8 cellular contexts compared by ENCODE assay signal in genomic region chr19:39959407-39959806, GRCh38. TPM values are rescaled to one million over a fixed set of nuclear protein-coding genes. Genes with fewer than 3 reads are reported as not detected.
DNase-seq lines count a peak whose midpoint lies in the region; ATAC-seq and TF ChIP-seq lines count a peak whose summit lies in the region.
"Not testable (repeated sequence)": the region's sequence is repeated elsewhere in the genome, so short reads cannot be mapped to it uniquely, and the experiment has no call there.

No MANE protein-coding gene starts in this region.

- POLR2A ChIA-PET in CD4-positive, alpha-beta T cell (lab: Charles Lee) = interaction anchor here (0.9 to 3.0 kb wide), 9 partner anchors 9 to 126 kb away, joined by 3 to 37 read pairs (median 4); partner anchors contain the start of genes DYRK1B and PSMC4
- POLR2A ChIA-PET in activated CD4-positive, alpha-beta memory T cell treated with anti-CD3 and anti-CD28 coated beads for 36 hours (lab: Charles Lee) = not testable (repeated sequence)
- POLR2A ChIA-PET in activated naive CD8-positive, alpha-beta T cell treated with anti-CD3 and anti-CD28 coated beads, Interleukin-2, amount 10 ng/mL, durations not matched to agents 7 days and 5 days (lab: Charles Lee) = interaction anchor here (0.6 to 1.0 kb wide), 2 partner anchors 9 to 18 kb away, joined by 3 to 5 read pairs; no protein-coding TSS in a partner anchor

- not testable (repeated sequence) for DNase-seq in CD4-positive, alpha-beta T cell; activated CD4-positive, alpha-beta memory T cell treated with anti-CD3 and anti-CD28 coated beads for 36 hours; activated naive CD8-positive, alpha-beta T cell treated with anti-CD3 and anti-CD28 coated beads, Interleukin-2, amount 10 ng/mL, durations not matched to agents 7 days and 5 days; mesothelial cell of epicardium (ENCODE audit: low spot score in 2 of 2, unreplicated experiment in 2 of 2)

- not testable (repeated sequence) for H3K36me3 Mint-ChIP-seq in CD4-positive, alpha-beta T cell (ENCODE audit: low read depth); IgD-negative memory B cell; T-helper 1 cell treated with Interleukin-12 subunit alpha and Interleukin-12 subunit beta and Interleukin-4 antibody, amounts not matched to agents 30 μg/mL and 1 μg/mL, for 36 hours (ENCODE audit: low read depth); activated CD4-positive, alpha-beta memory T cell treated with anti-CD3 and anti-CD28 coated beads for 36 hours; activated T-helper 17 cell treated with anti-CD3 and anti-CD28 coated beads, Interleukin-2, amount 50 U/mL, for 72 hours (ENCODE audit: low read depth); activated naive CD8-positive, alpha-beta T cell treated with anti-CD3 and anti-CD28 coated beads, Interleukin-2, amount 10 ng/mL, durations not matched to agents 7 days and 5 days; mesothelial cell of epicardium; stimulated activated memory B cell treated with anti-CD40 and anti-IgM and Interleukin-4, amounts not matched to agents 10 μg/mL and 1 μg/mL and 100 μg/mL, for 72 hours

- TF ChIP-seq CTCF in CD4-positive, alpha-beta T cell (IDR thresholded peaks at IDR 0.05); mesothelial cell of epicardium (IDR thresholded peaks at IDR 0.05; ENCODE audit: unreplicated experiment): not testable (repeated sequence)

- H3K9me3 ChIP-seq in CD4-positive, alpha-beta T cell (ENCODE audit: control insufficient read depth, low read length) = not testable (repeated sequence)

- H3K4me1 Mint-ChIP-seq in CD4-positive, alpha-beta T cell (ENCODE audit: low read depth) = peaks cover 76% of the 10 kb centered on the region
- H3K4me1 Mint-ChIP-seq in IgD-negative memory B cell (peaks cover 13 to 20% (median 19%) of the 10 kb centered on the region in 3 donors), mesothelial cell of epicardium (peaks cover 17% of the 10 kb centered on the region)
- peaks cover 32% of the 10 kb centered on the region for H3K4me1 Mint-ChIP-seq in T-helper 1 cell treated with Interleukin-12 subunit alpha and Interleukin-12 subunit beta and Interleukin-4 antibody, amounts not matched to agents 30 μg/mL and 1 μg/mL, for 36 hours (ENCODE audit: low read depth)
- H3K4me1 Mint-ChIP-seq in activated CD4-positive, alpha-beta memory T cell treated with anti-CD3 and anti-CD28 coated beads for 36 hours (ENCODE audit: low read depth) = peaks cover 45% of the 10 kb centered on the region
- not testable (repeated sequence) for H3K4me1 Mint-ChIP-seq in activated T-helper 17 cell treated with anti-CD3 and anti-CD28 coated beads, Interleukin-2, amount 50 U/mL, for 72 hours
- peaks cover 32% of the 10 kb centered on the region for H3K4me1 Mint-ChIP-seq in activated naive CD8-positive, alpha-beta T cell treated with anti-CD3 and anti-CD28 coated beads, Interleukin-2, amount 10 ng/mL, durations not matched to agents 7 days and 5 days
- H3K4me1 Mint-ChIP-seq in stimulated activated memory B cell treated with anti-CD40 and anti-IgM and Interleukin-4, amounts not matched to agents 10 μg/mL and 1 μg/mL and 100 μg/mL, for 72 hours = peaks cover 34% of the 10 kb centered on the region

- not testable (repeated sequence) for H3K27ac ChIP-seq in CD4-positive, alpha-beta T cell (ENCODE audit: low read depth, low read length)

- H3K4me3 Mint-ChIP-seq in CD4-positive, alpha-beta T cell = peak overlapping the region; percentile 83
- peak overlapping the region; percentile 1 to 76 (median 39) for H3K4me3 Mint-ChIP-seq in IgD-negative memory B cell
- peak overlapping the region; percentile 16 for H3K4me3 Mint-ChIP-seq in T-helper 1 cell treated with Interleukin-12 subunit alpha and Interleukin-12 subunit beta and Interleukin-4 antibody, amounts not matched to agents 30 μg/mL and 1 μg/mL, for 36 hours
- peak overlapping the region; percentile 24 for H3K4me3 Mint-ChIP-seq in activated CD4-positive, alpha-beta memory T cell treated with anti-CD3 and anti-CD28 coated beads for 36 hours
- peak overlapping the region; percentile 58 for H3K4me3 Mint-ChIP-seq in activated T-helper 17 cell treated with anti-CD3 and anti-CD28 coated beads, Interleukin-2, amount 50 U/mL, for 72 hours
- H3K4me3 Mint-ChIP-seq in activated naive CD8-positive, alpha-beta T cell treated with anti-CD3 and anti-CD28 coated beads, Interleukin-2, amount 10 ng/mL, durations not matched to agents 7 days and 5 days = peak overlapping the region; percentile 71
- not testable (repeated sequence) for H3K4me3 Mint-ChIP-seq in mesothelial cell of epicardium
- H3K4me3 Mint-ChIP-seq in stimulated activated memory B cell treated with anti-CD40 and anti-IgM and Interleukin-4, amounts not matched to agents 10 μg/mL and 1 μg/mL and 100 μg/mL, for 72 hours = peak overlapping the region; percentile 35

- H3K27me3 ChIP-seq in CD4-positive, alpha-beta T cell (ENCODE audit: control insufficient read depth, insufficient read depth, low read length) = not testable (repeated sequence)

- intact Hi-C loops in CD4-positive, alpha-beta T cell (cut with DNase I, micrococcal nuclease) = loop anchor here in 1 of 2 experiments (2.0 kb wide), 1 partner anchor 15 kb away; no protein-coding TSS in a partner anchor
- intact Hi-C loops in activated CD4-positive, alpha-beta memory T cell treated with anti-CD3 and anti-CD28 coated beads for 36 hours (cut with micrococcal nuclease) = not testable (repeated sequence)

- H3K27ac Mint-ChIP-seq in CD4-positive, alpha-beta T cell = peak overlapping the region; percentile 94
- H3K27ac Mint-ChIP-seq in IgD-negative memory B cell (peak overlapping the region in 1 of 3 donors; percentile 59), mesothelial cell of epicardium (peak overlapping the region; percentile 52)
- H3K27ac Mint-ChIP-seq in T-helper 1 cell treated with Interleukin-12 subunit alpha and Interleukin-12 subunit beta and Interleukin-4 antibody, amounts not matched to agents 30 μg/mL and 1 μg/mL, for 36 hours = peak overlapping the region; percentile 55
- H3K27ac Mint-ChIP-seq in activated CD4-positive, alpha-beta memory T cell treated with anti-CD3 and anti-CD28 coated beads for 36 hours = peak overlapping the region; percentile 89
- H3K27ac Mint-ChIP-seq in activated T-helper 17 cell treated with anti-CD3 and anti-CD28 coated beads, Interleukin-2, amount 50 U/mL, for 72 hours = peak overlapping the region; percentile 66
- H3K27ac Mint-ChIP-seq in activated naive CD8-positive, alpha-beta T cell treated with anti-CD3 and anti-CD28 coated beads, Interleukin-2, amount 10 ng/mL, durations not matched to agents 7 days and 5 days = peak overlapping the region; percentile 79
- peak overlapping the region; percentile 51 for H3K27ac Mint-ChIP-seq in stimulated activated memory B cell treated with anti-CD40 and anti-IgM and Interleukin-4, amounts not matched to agents 10 μg/mL and 1 μg/mL and 100 μg/mL, for 72 hours

- CTCF ChIA-PET in CD4-positive, alpha-beta T cell (lab: Charles Lee); activated CD4-positive, alpha-beta memory T cell treated with anti-CD3 and anti-CD28 coated beads for 36 hours (lab: Charles Lee): not testable (repeated sequence)

- ATAC-seq in CD4-positive, alpha-beta T cell (ENCODE audit: poor library complexity); activated T-helper 17 cell treated with anti-CD3 and anti-CD28 coated beads, Interleukin-2, amount 50 U/mL, for 72 hours (replicated peaks); activated naive CD8-positive, alpha-beta T cell treated with anti-CD3 and anti-CD28 coated beads, Interleukin-2, amount 10 ng/mL, durations not matched to agents 7 days and 5 days (ENCODE audit: low read depth); stimulated activated memory B cell treated with anti-CD40 and anti-IgM and Interleukin-4, amounts not matched to agents 10 μg/mL and 1 μg/mL and 100 μg/mL, for 72 hours: not testable (repeated sequence)

- H3K9me3 Mint-ChIP-seq in CD4-positive, alpha-beta T cell; IgD-negative memory B cell; T-helper 1 cell treated with Interleukin-12 subunit alpha and Interleukin-12 subunit beta and Interleukin-4 antibody, amounts not matched to agents 30 μg/mL and 1 μg/mL, for 36 hours; activated CD4-positive, alpha-beta memory T cell treated with anti-CD3 and anti-CD28 coated beads for 36 hours; activated T-helper 17 cell treated with anti-CD3 and anti-CD28 coated beads, Interleukin-2, amount 50 U/mL, for 72 hours; activated naive CD8-positive, alpha-beta T cell treated with anti-CD3 and anti-CD28 coated beads, Interleukin-2, amount 10 ng/mL, durations not matched to agents 7 days and 5 days; mesothelial cell of epicardium; stimulated activated memory B cell treated with anti-CD40 and anti-IgM and Interleukin-4, amounts not matched to agents 10 μg/mL and 1 μg/mL and 100 μg/mL, for 72 hours: not testable (repeated sequence)

- H3K27me3 Mint-ChIP-seq in CD4-positive, alpha-beta T cell; IgD-negative memory B cell; T-helper 1 cell treated with Interleukin-12 subunit alpha and Interleukin-12 subunit beta and Interleukin-4 antibody, amounts not matched to agents 30 μg/mL and 1 μg/mL, for 36 hours (ENCODE audit: low read depth); activated CD4-positive, alpha-beta memory T cell treated with anti-CD3 and anti-CD28 coated beads for 36 hours; activated T-helper 17 cell treated with anti-CD3 and anti-CD28 coated beads, Interleukin-2, amount 50 U/mL, for 72 hours; activated naive CD8-positive, alpha-beta T cell treated with anti-CD3 and anti-CD28 coated beads, Interleukin-2, amount 10 ng/mL, durations not matched to agents 7 days and 5 days; mesothelial cell of epicardium (ENCODE audit: low read depth); stimulated activated memory B cell treated with anti-CD40 and anti-IgM and Interleukin-4, amounts not matched to agents 10 μg/mL and 1 μg/mL and 100 μg/mL, for 72 hours: not testable (repeated sequence)

RNA-seq across cellular contexts. Expression of gene PSMC4, which starts 11.6 kb away (rescaled TPM):
- total RNA-seq in CD4-positive, alpha-beta T cell = 10 to 100 TPM; 61.3 to 67.4 TPM
- polyA plus RNA-seq in IgD-negative memory B cell = 98.9 TPM
- 100 to 1,000 TPM; 105 to 107 TPM for total RNA-seq in activated CD4-positive, alpha-beta memory T cell treated with anti-CD3 and anti-CD28 coated beads for 36 hours
- total RNA-seq in activated T-helper 17 cell treated with anti-CD3 and anti-CD28 coated beads, Interleukin-2, amount 50 U/mL, for 72 hours = 100 to 1,000 TPM in 1 of 2 donors, 10 to 100 TPM in 1; 66.4 to 121 TPM
- total RNA-seq in activated naive CD8-positive, alpha-beta T cell treated with anti-CD3 and anti-CD28 coated beads, Interleukin-2, amount 10 ng/mL, durations not matched to agents 7 days and 5 days = 10 to 100 TPM; 81.9 to 84.5 TPM
- 81.3 to 85.8 TPM (median 83.2 TPM) in 3 replicates for total RNA-seq in mesothelial cell of epicardium

RNA-seq across cellular contexts. Expression of gene FCGBP, which starts 25.0 kb away (rescaled TPM):
- total RNA-seq in CD4-positive, alpha-beta T cell = 10 to 100 TPM; 16.3 to 19.1 TPM
- polyA plus RNA-seq in IgD-negative memory B cell = 0.25 TPM
- total RNA-seq in activated CD4-positive, alpha-beta memory T cell treated with anti-CD3 and anti-CD28 coated beads for 36 hours = 1 to 10 TPM; 3.6 TPM
- 10 to 100 TPM in 1 of 2 donors, 1 to 10 TPM in 1; 2.1 to 11.3 TPM for total RNA-seq in activated T-helper 17 cell treated with anti-CD3 and anti-CD28 coated beads, Interleukin-2, amount 50 U/mL, for 72 hours
- 10 to 100 TPM; 13.1 to 14.0 TPM for total RNA-seq in activated naive CD8-positive, alpha-beta T cell treated with anti-CD3 and anti-CD28 coated beads, Interleukin-2, amount 10 ng/mL, durations not matched to agents 7 days and 5 days
- 1.7 to 2.5 TPM (median 2.3 TPM) in 3 replicates for total RNA-seq in mesothelial cell of epicardium

RNA-seq across cellular contexts. Expression of gene ZNF546, which starts 37.5 kb away (rescaled TPM):
- total RNA-seq in CD4-positive, alpha-beta T cell = 1 to 10 TPM; 2.4 to 3.8 TPM
- polyA plus RNA-seq in IgD-negative memory B cell = 3.6 TPM
- 1 to 10 TPM; 4.2 to 5.5 TPM for total RNA-seq in activated CD4-positive, alpha-beta memory T cell treated with anti-CD3 and anti-CD28 coated beads for 36 hours
- total RNA-seq in activated T-helper 17 cell treated with anti-CD3 and anti-CD28 coated beads, Interleukin-2, amount 50 U/mL, for 72 hours = 10 to 100 TPM in 1 of 2 donors, 1 to 10 TPM in 1; 5.8 to 10.2 TPM
- 1 to 10 TPM; 9.3 to 9.9 TPM for total RNA-seq in activated naive CD8-positive, alpha-beta T cell treated with anti-CD3 and anti-CD28 coated beads, Interleukin-2, amount 10 ng/mL, durations not matched to agents 7 days and 5 days
- total RNA-seq in mesothelial cell of epicardium = 6.8 to 9.8 TPM (median 8.7 TPM) in 3 replicates
